In genomic region chr9:128505414-128505765, GRCh38 we compare ENCODE assay signal across 1 cellular context.
TF ChIP-seq lines count a peak whose summit lies in the region.

No MANE protein-coding gene starts in this region.

TF ChIP-seq in HCT116, 20 proteins besides CTCF, POLR2A, EP300 and RAD21 (continued from another document):
- TF ChIP-seq ZBTB33 (IDR thresholded peaks at IDR 0.05; ENCODE audit: extremely low read depth, insufficient replicate concordance, low read length) = no peak
